9 cellular contexts compared by ENCODE assay signal in genomic region chr3:14152233-14152962, GRCh38. TPM values are rescaled to one million over a fixed set of nuclear protein-coding genes. Genes with fewer than 3 reads are reported as not detected.
A peak's percentile ranks its signal among the peaks of the same experiment; 100 is the strongest.
DNase-seq lines count a peak whose midpoint lies in the region; ATAC-seq and TF ChIP-seq lines count a peak whose summit lies in the region.
"Had no signal": no experiment of that assay in that cellular context is flagged by ENCODE, and none has a peak within 500 bp of the region (broad histone marks: within the 10 kb centered on the region; RNA-seq: fewer than 3 reads in every experiment).

No MANE protein-coding gene starts in this region.

- peaks cover 13% of the 10 kb centered on the region for H3K4me1 Mint-ChIP-seq in T-helper 17 cell

- H3K27ac ChIP-seq in C4-2B = no peak overlapping the region

- H3K36me3 Mint-ChIP-seq in T-helper 17 cell (ENCODE audit: low read depth) = peaks cover 12% of the 10 kb centered on the region

- TF ChIP-seq CTCF in C4-2B (conservative IDR thresholded peaks at IDR 0.05) (peak; percentile 40), GM12874 (IDR thresholded peaks at IDR 0.05; ENCODE audit: insufficient read depth, low read depth, low read length) (peak; percentile 29; the same call in 1 of the 2 replicates), kidney epithelial cell (IDR thresholded peaks at IDR 0.05; ENCODE audit: insufficient read depth, low read length, poor library complexity, severe bottlenecking) (peak; percentile 32)

- peaks cover 3% of the 10 kb centered on the region for H3K36me3 ChIP-seq in kidney epithelial cell (ENCODE audit: control insufficient read depth, insufficient read depth, low read length)

- no peak for DNase-seq in T-helper 17 cell
- DNase-seq in kidney epithelial cell (ENCODE audit: low read depth) = no peak
- DNase-seq in NCI-H2227 treated with DMSO at 0.1 percent for 48 hours (lab: John Stamatoyannopoulos, UW) = no peak
- DNase-seq in stimulated activated CD4-positive, alpha-beta T cell treated with anti-CD3 and anti-CD28 coated beads, Interleukin-4, amount 100 ng/mL, for 1 hour = no peak
- DNase-seq: retina had no signal

- no peak overlapping the region for H3K4me3 Mint-ChIP-seq in T-helper 17 cell

- H3K4me3 ChIP-seq in kidney epithelial cell (ENCODE audit: low read depth, low read length) = no peak overlapping the region

- H3K27me3 Mint-ChIP-seq in T-helper 17 cell = no peaks in the 10 kb centered on the region

- no peaks in the 10 kb centered on the region for H3K27me3 ChIP-seq in kidney epithelial cell (ENCODE audit: control insufficient read depth, insufficient read depth, low read length)

- ATAC-seq in T-helper 17 cell (no peak), HG02852 (IDR thresholded peaks at IDR 0.05; ENCODE audit: unreplicated experiment) (no peak), GM21447 (IDR thresholded peaks at IDR 0.05; ENCODE audit: unreplicated experiment) (no peak)

- H3K27ac Mint-ChIP-seq in T-helper 17 cell = peak overlapping the region; percentile 59

- H3K9me3 ChIP-seq in T-helper 17 cell (ENCODE audit: control insufficient read depth, low read length, poor library complexity, severe bottlenecking) = no peaks in the 10 kb centered on the region

RNA-seq across cellular contexts. Expression of gene XPC, which starts 26.0 kb away (rescaled TPM):
- total RNA-seq in T-helper 17 cell = 10 to 100 TPM; 65.0 to 76.4 TPM
- 34.9 and 35.4 TPM in 2 replicates for total RNA-seq in kidney epithelial cell

RNA-seq across cellular contexts. Expression of gene LSM3, which starts 26.2 kb away (rescaled TPM):
- 1 to 10 TPM; 5.5 to 6.3 TPM for total RNA-seq in T-helper 17 cell
- 7.4 and 9.3 TPM in 2 replicates for total RNA-seq in kidney epithelial cell

RNA-seq across cellular contexts. Expression of gene TMEM43, which starts 27.5 kb away (rescaled TPM):
- total RNA-seq in T-helper 17 cell (10 to 100 TPM; 45.6 to 51.4 TPM), kidney epithelial cell (79.5 and 83.7 TPM in 2 replicates)

RNA-seq across cellular contexts. Expression of gene CHCHD4, which starts 27.7 kb away (rescaled TPM):
- 1 to 10 TPM; 2.7 to 3.6 TPM for total RNA-seq in T-helper 17 cell
- total RNA-seq in kidney epithelial cell = 18.4 and 20.7 TPM in 2 replicates
